ENCODE assay signal across 1 cellular context in genomic region chr1:105686026-105686425, GRCh38.
TF ChIP-seq lines count a peak whose summit lies in the region.

No MANE protein-coding gene starts in this region.

TF ChIP-seq in SK-N-SH treated with all-trans-retinoic acid at 6 μM for 48 hours, 23 proteins besides CTCF, POLR2A, EP300 and RAD21 (continued from another document):
- TF ChIP-seq TSHZ2 (CRISPR knock-in tag; IDR thresholded peaks at IDR 0.05) = no peak
- no peak for TF ChIP-seq BACH2 (CRISPR knock-in tag; IDR thresholded peaks at IDR 0.05; ENCODE audit: borderline replicate concordance)
- no peak for TF ChIP-seq ZNF565 (CRISPR knock-in tag; conservative IDR thresholded peaks at IDR 0.05; ENCODE audit: low read depth)
